Comparison of ENCODE assay signal across 1 cellular context in the genomic region with DNA sequence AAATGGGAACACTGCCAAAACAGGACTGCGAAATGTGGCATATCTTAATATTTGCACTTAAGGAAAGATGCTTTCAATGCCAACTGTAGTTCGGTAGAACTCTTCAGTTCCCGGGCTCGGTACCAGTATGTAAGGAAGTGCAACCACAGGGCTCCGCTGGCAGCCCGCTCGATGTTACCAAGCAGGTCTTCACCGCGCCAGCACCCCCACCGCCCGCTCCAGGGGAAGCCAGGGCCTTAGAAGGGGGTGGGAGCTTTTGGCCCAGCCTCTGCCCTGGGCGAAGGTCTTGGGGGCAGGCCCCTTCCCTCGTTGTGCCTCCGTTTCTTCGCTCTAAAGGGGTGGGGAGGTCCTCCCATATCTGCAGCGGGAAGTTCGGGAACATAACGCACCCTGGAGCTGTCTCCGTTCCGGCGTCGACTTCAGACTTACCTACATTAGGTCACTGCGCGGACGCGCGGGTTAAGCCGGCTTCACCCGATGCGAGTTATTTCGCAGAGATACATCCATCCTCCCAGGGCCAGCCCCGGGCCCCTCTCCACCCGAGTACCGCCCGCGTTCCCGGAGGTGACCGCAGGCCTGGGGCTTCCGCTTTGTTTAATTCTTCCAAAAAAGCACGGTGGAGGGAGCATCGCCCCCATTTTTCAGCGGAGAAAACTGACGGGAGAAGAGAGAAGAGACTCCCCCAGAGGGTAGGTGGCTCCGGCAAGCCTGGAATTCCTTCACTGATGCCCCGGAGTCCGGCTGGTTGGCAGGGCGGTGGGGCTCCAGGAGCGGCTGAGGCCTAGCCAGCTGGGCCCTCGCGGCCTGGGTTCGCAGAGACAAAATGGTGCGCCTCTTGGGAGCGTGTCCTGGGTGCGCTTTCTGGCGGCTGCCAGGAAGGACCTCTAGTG.
TF ChIP-seq lines count a peak whose summit lies in the region.

No MANE protein-coding gene starts in this region.

TF ChIP-seq in endothelial cell of umbilical vein, 7 proteins besides CTCF, POLR2A, EP300 and RAD21:
- TF ChIP-seq EZH2 (IDR thresholded peaks at IDR 0.05; ENCODE audit: borderline replicate concordance, low read depth, low read length, severe bottlenecking) = peak; percentile 13
- TF ChIP-seq JUN (IDR thresholded peaks at IDR 0.05; ENCODE audit: borderline replicate concordance, insufficient read depth, insufficient read length, low read depth) = no peak
